In the genomic region with DNA sequence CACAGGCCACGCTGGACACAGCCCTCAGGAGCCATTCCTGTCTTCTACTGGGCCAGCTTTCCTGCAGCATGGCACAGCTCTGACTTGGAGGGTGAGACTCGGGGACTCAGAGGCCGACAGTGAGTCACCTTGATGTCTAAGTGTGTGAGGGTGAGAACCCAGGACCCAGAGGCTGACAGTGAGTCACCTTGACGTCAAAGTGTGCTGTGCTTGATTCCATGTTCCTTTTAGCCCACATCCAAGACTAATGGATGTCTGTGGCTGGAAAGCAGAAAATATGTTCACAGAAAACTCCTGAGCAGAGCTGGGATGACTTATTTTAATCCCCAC, we compare ENCODE assay signal across 1 cellular context.
TF ChIP-seq lines count a peak whose summit lies in the region.

No MANE protein-coding gene starts in this region.

TF ChIP-seq in SK-N-SH treated with all-trans-retinoic acid at 6 μM for 48 hours, 23 proteins besides CTCF, POLR2A, EP300 and RAD21 (continued from another document):
- TF ChIP-seq CREB5 (CRISPR knock-in tag; IDR thresholded peaks at IDR 0.05; ENCODE audit: low read depth) (no peak), BACH2 (CRISPR knock-in tag; IDR thresholded peaks at IDR 0.05; ENCODE audit: borderline replicate concordance) (no peak), OSR1 (CRISPR knock-in tag; IDR thresholded peaks at IDR 0.05) (no peak), POU6F1 (CRISPR knock-in tag; IDR thresholded peaks at IDR 0.05; ENCODE audit: borderline replicate concordance, low read depth) (no peak)
